ENCODE assay signal across 16 cellular contexts in the genomic region with DNA sequence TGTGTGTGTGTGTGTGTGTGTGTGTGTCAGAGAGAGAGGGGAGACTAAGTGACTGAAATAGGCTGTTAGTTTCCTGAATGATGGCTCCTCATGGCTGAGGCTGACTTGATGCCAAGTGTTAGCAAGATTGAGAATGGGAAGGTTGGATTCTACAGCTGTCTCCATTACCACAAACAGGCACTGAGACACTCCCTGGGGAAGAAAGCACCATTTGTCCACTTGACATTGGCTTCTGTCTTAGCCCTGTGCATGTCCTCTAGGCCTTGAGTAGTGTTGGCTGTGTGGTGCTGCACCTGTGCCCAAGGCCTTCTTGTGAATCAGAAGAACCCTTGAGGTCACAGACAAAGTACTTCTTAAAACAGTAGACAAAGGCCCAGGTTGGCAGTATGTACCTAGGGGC. TPM values are rescaled to one million over a fixed set of nuclear protein-coding genes. Genes with fewer than 3 reads are reported as not detected.
DNase-seq lines count a peak whose midpoint lies in the region; ATAC-seq and TF ChIP-seq lines count a peak whose summit lies in the region.
"Had no signal": no experiment of that assay in that cellular context is flagged by ENCODE, and none has a peak within 500 bp of the region (broad histone marks: within the 10 kb centered on the region; RNA-seq: fewer than 3 reads in every experiment).

No MANE protein-coding gene starts in this region.

- no peaks in the 10 kb centered on the region for H3K27me3 ChIP-seq in IMR-90 (ENCODE audit: control insufficient read depth, insufficient read depth, low read length)
- no peaks in the 10 kb centered on the region for H3K27me3 ChIP-seq in left lung
- no peaks in the 10 kb centered on the region for H3K27me3 ChIP-seq in thyroid gland

- no peak overlapping the region for H3K9ac ChIP-seq in IMR-90 (ENCODE audit: low read depth, low read length)

- no TSS peak for BruUV-seq in IMR-90 (replicated peaks; lab: Mats Ljungman, UMichigan)

- peaks cover 20% of the 10 kb centered on the region for H3K9me1 ChIP-seq in IMR-90 (ENCODE audit: insufficient read depth, low read length)

- no peak overlapping the region for H2AFZ ChIP-seq in IMR-90 (replicated peaks; ENCODE audit: low read length, poor library complexity)

- H3K27ac ChIP-seq in IMR-90 (ENCODE audit: insufficient read depth, low read length) = no peak overlapping the region
- no peak overlapping the region for H3K27ac ChIP-seq in left lung
- peak overlapping the region in 2 of 3 donors; percentile 88 to 91 for H3K27ac ChIP-seq in thyroid gland

- H3K4me2 ChIP-seq in IMR-90 (ENCODE audit: low read depth, low read length) = no peak overlapping the region

- no peaks in the 10 kb centered on the region; a peak in 1 of 4 replicates for H3K79me1 ChIP-seq in IMR-90 (ENCODE audit: low read depth in 1 of 2, low read length in 2 of 2)

- TF ChIP-seq CTCF in IMR-90 (conservative IDR thresholded peaks at IDR 0.05; ENCODE audit: low read depth, low read length) = no peak
- no peak for TF ChIP-seq CTCF in left lung (IDR thresholded peaks at IDR 0.05)
- TF ChIP-seq CTCF in thyroid gland (IDR thresholded peaks at IDR 0.05) = no peak

- dilution Hi-C loops in IMR-90 (cut with HindIII; ENCODE audit: low sequenced_read_pairs, unreplicated experiment) = no loop called here

- no peak for ATAC-seq in IMR-90 (ENCODE audit: low read depth)
- ATAC-seq in left lung = peak; percentile 33
- no peak for ATAC-seq in HG03520 (IDR thresholded peaks at IDR 0.05; ENCODE audit: unreplicated experiment)
- ATAC-seq: PC-3 had no signal

- POLR2A ChIA-PET in IMR-90 (lab: Charles Lee; ENCODE audit: unreplicated experiment) = no interaction called here

- H3K9me3 ChIP-seq in IMR-90 (ENCODE audit: control insufficient read depth, insufficient read depth, low read length) (no peaks in the 10 kb centered on the region), left lung (no peaks in the 10 kb centered on the region), thyroid gland (no peaks in the 10 kb centered on the region)

- intact Hi-C loops in IMR-90 (cut with micrococcal nuclease) = no loop called here
- intact Hi-C loops in left lung (cut with DNase I) = no loop called here
- intact Hi-C loops in thyroid gland (cut with DNase I) = no loop called here

- H4K20me1 ChIP-seq in IMR-90 (ENCODE audit: insufficient read depth, low read length) = peaks cover 3% of the 10 kb centered on the region; the same call in 1 of the 2 replicates

- no peak overlapping the region for H3K4me3 ChIP-seq in IMR-90 (ENCODE audit: insufficient read depth, low read depth, low read length)
- no peak overlapping the region for H3K4me3 ChIP-seq in left lung
- H3K4me3 ChIP-seq in thyroid gland (replicated peaks in 1 of 3) = no peak overlapping the region

- CTCF ChIA-PET in IMR-90 (lab: Yijun Ruan, JAX) = interaction anchor here (0.9 kb wide), 1 partner anchor 67 kb away, joined by 3 read pairs; no protein-coding TSS in a partner anchor

- H3K56ac ChIP-seq in IMR-90 (ENCODE audit: extremely low read depth, insufficient read depth, low read length) = no peak overlapping the region

- H2AK5ac ChIP-seq in IMR-90 (ENCODE audit: low read depth, low read length) = peak overlapping the region; percentile 63

- no peaks in the 10 kb centered on the region for H3K36me3 ChIP-seq in IMR-90 (ENCODE audit: control insufficient read depth, insufficient read depth, low read length)
- peaks cover 0 to 72% of the 10 kb centered on the region in 2 donors for H3K36me3 ChIP-seq in left lung
- no peaks in the 10 kb centered on the region for H3K36me3 ChIP-seq in thyroid gland

- no peak overlapping the region for H3K18ac ChIP-seq in IMR-90 (ENCODE audit: low read depth, low read length)

- H2BK15ac ChIP-seq in IMR-90 (ENCODE audit: low read depth, low read length) = 0 out of 3 replicates have a peak overlapping the region, but pooled peaks have one; percentile 68

- H2AK9ac ChIP-seq in IMR-90 (replicated peaks; ENCODE audit: low read depth, low read length, poor library complexity) = no peak overlapping the region

- H2BK120ac ChIP-seq in IMR-90 (ENCODE audit: low read depth, low read length) = peak overlapping the region; percentile 52

- in situ Hi-C loops in IMR-90 (cut with MboI; ENCODE audit: low sequenced_read_pairs) = no loop called here

- peak overlapping the region; percentile 73; the same call in 1 of the 2 replicates for H3K4ac ChIP-seq in IMR-90 (ENCODE audit: low read depth, low read length)

- H3K14ac ChIP-seq in IMR-90 (replicated peaks; ENCODE audit: low read depth, low read length) = no peak overlapping the region

- H4K91ac ChIP-seq in IMR-90 (ENCODE audit: insufficient read depth, low read depth, low read length) = no peak overlapping the region; the same call in 1 of the 2 replicates

- H2BK5ac ChIP-seq in IMR-90 (ENCODE audit: low read depth, low read length, poor library complexity, severe bottlenecking) = no peak overlapping the region

- peak; percentile 16 for DNase-seq in NCI-H2171 treated with DMSO at 0.1 percent for 48 hours (lab: John Stamatoyannopoulos, UW)
- DNase-seq in NCI-H2171 (lab: John Stamatoyannopoulos, UW) = no peak
- DNase-seq in IMR-90 = no peak
- DNase-seq in left lung = no peak
- DNase-seq in thyroid gland = no peak
- no peak for DNase-seq in glomerular visceral epithelial cell (ENCODE audit: extremely low spot score)
- DNase-seq in NCI-H510A treated with DMSO at 0.1 percent for 48 hours (lab: John Stamatoyannopoulos, UW) = no peak
- DNase-seq: DMS 273 treated with DMSO at 0.1 percent for 48 hours, HFFc6, MM.1S, NCI-H1105 treated with DMSO at 0.1 percent for 48 hours, NCI-H2029, NCI-H69, PC-3, SW 1271 had no signal

- H3K23ac ChIP-seq in IMR-90 (ENCODE audit: low read depth, low read length) = no peak overlapping the region

- H3K4me1 ChIP-seq in IMR-90 (ENCODE audit: control insufficient read depth, insufficient read depth, low read length) (peaks cover 26% of the 10 kb centered on the region), left lung (peaks cover 16 to 21% of the 10 kb centered on the region in 2 donors), thyroid gland (peaks cover 35 to 47% of the 10 kb centered on the region in 2 donors)

- no peak overlapping the region for H4K5ac ChIP-seq in IMR-90 (ENCODE audit: low read depth, low read length)

- TF ChIP-seq POLR2A in IMR-90 (IDR thresholded peaks at IDR 0.05; ENCODE audit: low read depth, low read length) (no peak), thyroid gland (IDR thresholded peaks at IDR 0.05) (no peak)

- TF ChIP-seq RAD21 in IMR-90 (IDR thresholded peaks at IDR 0.05; ENCODE audit: low read length) = no peak

- H2BK20ac ChIP-seq in IMR-90 (ENCODE audit: low read depth, low read length) = peak overlapping the region; percentile 6; the same call in 1 of the 2 replicates

- no peak overlapping the region for H4K8ac ChIP-seq in IMR-90 (ENCODE audit: low read depth in 2 of 2, low read length in 2 of 2)

TF ChIP-seq in IMR-90, 13 proteins besides CTCF, POLR2A, EP300 and RAD21:
- no peak for TF ChIP-seq USF2 (IDR thresholded peaks at IDR 0.05; ENCODE audit: low read depth, low read length)
TF ChIP-seq in IMR-90: peak in this region for 0.

RNA-seq across cellular contexts. Expression of gene ERG28, which starts 15.6 kb away (rescaled TPM):
- total RNA-seq in IMR-90 (2012; rRNA removed) (0.90 and 1.9 TPM in 2 replicates), left lung (10 to 100 TPM; 29.1 to 44.5 TPM), thyroid gland (10 to 100 TPM; 12.1 to 17.3 (median 15.0) TPM)
- polyA plus RNA-seq in IMR-90 (2012; rRNA removed) = 15.0 and 15.4 TPM in 2 replicates
- polyA plus RNA-seq in IMR-90 (2012; cell fraction: cytosol; rRNA removed) = 14.6 and 16.0 TPM in 2 replicates
- polyA plus RNA-seq in IMR-90 (2012; cell fraction: nucleus; rRNA removed; ENCODE audit: low replicate concordance) = 2.7 and 6.5 TPM in 2 replicates

RNA-seq across cellular contexts. Expression of gene TTLL5, which starts 16.0 kb away (rescaled TPM):
- total RNA-seq in IMR-90 (2012; rRNA removed) (15.0 and 16.7 TPM in 2 replicates), left lung (10 to 100 TPM; 30.8 to 33.7 TPM), thyroid gland (10 to 100 TPM; 31.8 to 65.1 (median 35.7) TPM)
- polyA plus RNA-seq in IMR-90 (2012; rRNA removed) = 9.3 and 11.9 TPM in 2 replicates
- polyA plus RNA-seq in IMR-90 (2012; cell fraction: cytosol; rRNA removed) = 3.6 and 22.1 TPM in 2 replicates
- 6.4 and 15.6 TPM in 2 replicates for polyA plus RNA-seq in IMR-90 (2012; cell fraction: nucleus; rRNA removed; ENCODE audit: low replicate concordance)

Comparison
In these comparisons a context has a peak if more than half of its experiments do, and no peak if none do; other contexts are left out.
1. H3K27ac ChIP-seq: peak in thyroid gland (2 of 3); none in IMR-90 (single experiment) and left lung (0 of 2).